ENCODE assay signal across 15 cellular contexts in the genomic region with DNA sequence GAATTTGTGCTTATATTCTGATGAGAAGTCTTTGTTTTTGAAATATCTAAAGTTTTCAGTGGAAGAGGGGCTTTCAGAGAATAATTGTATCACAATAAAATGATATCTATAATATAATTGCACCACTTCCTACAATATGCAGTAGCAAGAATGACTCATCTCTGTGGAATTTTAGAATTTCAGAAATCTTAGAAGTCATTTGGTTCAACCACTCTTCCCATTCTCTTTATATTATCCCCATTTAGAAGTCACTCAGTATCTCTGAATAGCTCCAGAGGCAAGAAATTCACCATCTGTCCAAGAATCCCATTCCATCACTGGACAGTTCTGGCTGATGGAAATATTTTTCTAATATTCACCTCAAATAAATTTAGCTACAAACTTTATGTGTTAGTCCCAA. TPM values are rescaled to one million over a fixed set of nuclear protein-coding genes. Genes with fewer than 3 reads are reported as not detected.
A peak's percentile ranks its signal among the peaks of the same experiment; 100 is the strongest.
DNase-seq lines count a peak whose midpoint lies in the region; ATAC-seq and TF ChIP-seq lines count a peak whose summit lies in the region.
"Had no signal": no experiment of that assay in that cellular context is flagged by ENCODE, and none has a peak within 500 bp of the region (broad histone marks: within the 10 kb centered on the region; RNA-seq: fewer than 3 reads in every experiment).

No MANE protein-coding gene starts in this region.

- H3K27me3 Mint-ChIP-seq in GM23338 (ENCODE audit: insufficient read depth, low read depth, poor library complexity) = no peaks in the 10 kb centered on the region
- H3K27me3 Mint-ChIP-seq in activated T-cell treated with anti-CD3 and anti-CD28 coated beads, Interleukin-2, amount 50 U/mL, for 4 hours (ENCODE audit: low read depth) = no peaks in the 10 kb centered on the region
- H3K27me3 Mint-ChIP-seq: activated naive CD4-positive, alpha-beta T cell treated with anti-CD3 and anti-CD28 coated beads, Interleukin-2, amount 10 ng/mL, durations not matched to agents 7 days and 5 days had no signal

- peak; percentile 27 for DNase-seq in GM23338 (ENCODE audit: low spot score)
- peak; percentile 40 for DNase-seq in SK-N-MC (ENCODE audit: low read depth, low spot score)
- DNase-seq in fibroblast of peridontal ligament (ENCODE audit: extremely low read depth) = peak; percentile 51
- peak; percentile 0 for DNase-seq in smooth muscle cell of the brain vasculature (ENCODE audit: low read depth, low spot score)
- DNase-seq in activated T-cell treated with anti-CD3 and anti-CD28 coated beads, Interleukin-2, amount 50 U/mL, for 4 hours = no peak
- DNase-seq: activated naive CD4-positive, alpha-beta T cell treated with anti-CD3 and anti-CD28 coated beads, Interleukin-2, amount 10 ng/mL, durations not matched to agents 7 days and 5 days; Caco-2; left cardiac atrium; NCI-H1092; NCI-H524 treated with DMSO at 0.1 percent for 48 hours had no signal

- H2AFZ ChIP-seq in GM23338 = no peak overlapping the region

- no peaks in the 10 kb centered on the region for H3K9me3 ChIP-seq in SK-N-MC (ENCODE audit: low read depth, low read length)
- H3K9me3 ChIP-seq: Caco-2 had no signal

- H3K36me3 ChIP-seq in GM23338 (ENCODE audit: insufficient read depth) = no peaks in the 10 kb centered on the region
- no peaks in the 10 kb centered on the region for H3K36me3 ChIP-seq in SK-N-MC (ENCODE audit: insufficient read depth, low read length)

- no peak for TF ChIP-seq CTCF in GM23338 (conservative IDR thresholded peaks at IDR 0.05; ENCODE audit: low read depth in 2 of 2)

- H3K27ac Mint-ChIP-seq in GM23338 = no peak overlapping the region
- H3K27ac Mint-ChIP-seq: activated naive CD4-positive, alpha-beta T cell treated with anti-CD3 and anti-CD28 coated beads, Interleukin-2, amount 10 ng/mL, durations not matched to agents 7 days and 5 days; natural killer cell treated with Interleukin-12 subunit alpha and Interleukin-12 subunit beta and Interleukin-15 and Interleukin-18, amount 100 ng/mL, for 72 hours had no signal

- no peaks in the 10 kb centered on the region for H3F3A ChIP-seq in GM23338 (replicated peaks; ENCODE audit: low read depth)

- H3K9me3 Mint-ChIP-seq in GM23338 = no peaks in the 10 kb centered on the region
- no peaks in the 10 kb centered on the region for H3K9me3 Mint-ChIP-seq in activated T-cell treated with anti-CD3 and anti-CD28 coated beads, Interleukin-2, amount 50 U/mL, for 4 hours
- H3K9me3 Mint-ChIP-seq: activated naive CD4-positive, alpha-beta T cell treated with anti-CD3 and anti-CD28 coated beads, Interleukin-2, amount 10 ng/mL, durations not matched to agents 7 days and 5 days; natural killer cell treated with Interleukin-12 subunit alpha and Interleukin-12 subunit beta and Interleukin-15 and Interleukin-18, amount 100 ng/mL, for 72 hours had no signal

- no peaks in the 10 kb centered on the region; the same call in none of the 2 replicates for H3K9me2 ChIP-seq in GM23338 (ENCODE audit: insufficient read depth)

- H3K36me3 Mint-ChIP-seq in GM23338 (ENCODE audit: low read depth) = no peaks in the 10 kb centered on the region
- no peaks in the 10 kb centered on the region for H3K36me3 Mint-ChIP-seq in activated T-cell treated with anti-CD3 and anti-CD28 coated beads, Interleukin-2, amount 50 U/mL, for 4 hours (ENCODE audit: insufficient read depth)
- H3K36me3 Mint-ChIP-seq: activated naive CD4-positive, alpha-beta T cell treated with anti-CD3 and anti-CD28 coated beads, Interleukin-2, amount 10 ng/mL, durations not matched to agents 7 days and 5 days; natural killer cell treated with Interleukin-12 subunit alpha and Interleukin-12 subunit beta and Interleukin-15 and Interleukin-18, amount 100 ng/mL, for 72 hours had no signal

- H3K27me3 ChIP-seq in GM23338 (ENCODE audit: insufficient read depth) = no peaks in the 10 kb centered on the region

- no peak overlapping the region for H3K4me2 ChIP-seq in GM23338

- H3K4me3 Mint-ChIP-seq in GM23338 = no peak overlapping the region
- H3K4me3 Mint-ChIP-seq in activated T-cell treated with anti-CD3 and anti-CD28 coated beads, Interleukin-2, amount 50 U/mL, for 4 hours = no peak overlapping the region
- H3K4me3 Mint-ChIP-seq: activated naive CD4-positive, alpha-beta T cell treated with anti-CD3 and anti-CD28 coated beads, Interleukin-2, amount 10 ng/mL, durations not matched to agents 7 days and 5 days; natural killer cell treated with Interleukin-12 subunit alpha and Interleukin-12 subunit beta and Interleukin-15 and Interleukin-18, amount 100 ng/mL, for 72 hours had no signal

- no peaks in the 10 kb centered on the region for H4K20me1 ChIP-seq in GM23338 (replicated peaks; ENCODE audit: insufficient read depth)

- H3K4me1 Mint-ChIP-seq in GM23338 = peaks cover 14% of the 10 kb centered on the region
- H3K4me1 Mint-ChIP-seq in activated T-cell treated with anti-CD3 and anti-CD28 coated beads, Interleukin-2, amount 50 U/mL, for 4 hours (ENCODE audit: low read depth) = no peaks in the 10 kb centered on the region
- H3K4me1 Mint-ChIP-seq: activated naive CD4-positive, alpha-beta T cell treated with anti-CD3 and anti-CD28 coated beads, Interleukin-2, amount 10 ng/mL, durations not matched to agents 7 days and 5 days had no signal

- H3K27ac ChIP-seq in GM23338 (ENCODE audit: low read depth) (no peak overlapping the region), SK-N-MC (no peak overlapping the region)
- H3K27ac ChIP-seq: coronary artery had no signal

- H3K79me2 ChIP-seq in GM23338 (replicated peaks; ENCODE audit: insufficient read depth) = no peaks in the 10 kb centered on the region

- H3K4me1 ChIP-seq in GM23338 (ENCODE audit: insufficient read depth) = 0 out of 2 replicates have a peak, but pooled peaks cover 4% of the 10 kb centered on the region

- H3K4me3 ChIP-seq in GM23338 = no peak overlapping the region
- no peak overlapping the region for H3K4me3 ChIP-seq in SK-N-MC
- H3K4me3 ChIP-seq: coronary artery had no signal

- ATAC-seq in GM23338 = no peak
- no peak for ATAC-seq in GM18907 (IDR thresholded peaks at IDR 0.05; ENCODE audit: unreplicated experiment)
- ATAC-seq in GM19023 (IDR thresholded peaks at IDR 0.05; ENCODE audit: unreplicated experiment) = no peak
- ATAC-seq in activated T-cell treated with anti-CD3 and anti-CD28 coated beads, Interleukin-2, amount 50 U/mL, for 4 hours = no peak
- ATAC-seq: left cardiac atrium; natural killer cell treated with Interleukin-12 subunit alpha and Interleukin-12 subunit beta and Interleukin-15 and Interleukin-18, amount 100 ng/mL, for 72 hours; Right ventricle myocardium inferior had no signal

- no peak overlapping the region for H3K9ac ChIP-seq in SK-N-MC (ENCODE audit: insufficient read length)

TF ChIP-seq in GM23338, 12 proteins besides CTCF, POLR2A, EP300 and RAD21:
- TF ChIP-seq NANOG (IDR thresholded peaks at IDR 0.05; ENCODE audit: borderline replicate concordance) (no peak), EZH2phosphoT487 (IDR thresholded peaks at IDR 0.05; ENCODE audit: unreplicated experiment) (no peak), ZNF114 (CRISPR knock-in tag; IDR thresholded peaks at IDR 0.05) (no peak), JUNB (IDR thresholded peaks at IDR 0.05; ENCODE audit: unreplicated experiment) (no peak), STAT1 (IDR thresholded peaks at IDR 0.05; ENCODE audit: unreplicated experiment) (no peak), CREB1 (CRISPR knock-in tag; IDR thresholded peaks at IDR 0.05; ENCODE audit: low read depth) (no peak)
- TF ChIP-seq, protein P1, sequence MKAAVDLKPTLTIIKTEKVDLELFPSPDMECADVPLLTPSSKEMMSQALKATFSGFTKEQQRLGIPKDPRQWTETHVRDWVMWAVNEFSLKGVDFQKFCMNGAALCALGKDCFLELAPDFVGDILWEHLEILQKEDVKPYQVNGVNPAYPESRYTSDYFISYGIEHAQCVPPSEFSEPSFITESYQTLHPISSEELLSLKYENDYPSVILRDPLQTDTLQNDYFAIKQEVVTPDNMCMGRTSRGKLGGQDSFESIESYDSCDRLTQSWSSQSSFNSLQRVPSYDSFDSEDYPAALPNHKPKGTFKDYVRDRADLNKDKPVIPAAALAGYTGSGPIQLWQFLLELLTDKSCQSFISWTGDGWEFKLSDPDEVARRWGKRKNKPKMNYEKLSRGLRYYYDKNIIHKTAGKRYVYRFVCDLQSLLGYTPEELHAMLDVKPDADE (IDR thresholded peaks at IDR 0.05) = no peak
- TF ChIP-seq, protein P2, sequence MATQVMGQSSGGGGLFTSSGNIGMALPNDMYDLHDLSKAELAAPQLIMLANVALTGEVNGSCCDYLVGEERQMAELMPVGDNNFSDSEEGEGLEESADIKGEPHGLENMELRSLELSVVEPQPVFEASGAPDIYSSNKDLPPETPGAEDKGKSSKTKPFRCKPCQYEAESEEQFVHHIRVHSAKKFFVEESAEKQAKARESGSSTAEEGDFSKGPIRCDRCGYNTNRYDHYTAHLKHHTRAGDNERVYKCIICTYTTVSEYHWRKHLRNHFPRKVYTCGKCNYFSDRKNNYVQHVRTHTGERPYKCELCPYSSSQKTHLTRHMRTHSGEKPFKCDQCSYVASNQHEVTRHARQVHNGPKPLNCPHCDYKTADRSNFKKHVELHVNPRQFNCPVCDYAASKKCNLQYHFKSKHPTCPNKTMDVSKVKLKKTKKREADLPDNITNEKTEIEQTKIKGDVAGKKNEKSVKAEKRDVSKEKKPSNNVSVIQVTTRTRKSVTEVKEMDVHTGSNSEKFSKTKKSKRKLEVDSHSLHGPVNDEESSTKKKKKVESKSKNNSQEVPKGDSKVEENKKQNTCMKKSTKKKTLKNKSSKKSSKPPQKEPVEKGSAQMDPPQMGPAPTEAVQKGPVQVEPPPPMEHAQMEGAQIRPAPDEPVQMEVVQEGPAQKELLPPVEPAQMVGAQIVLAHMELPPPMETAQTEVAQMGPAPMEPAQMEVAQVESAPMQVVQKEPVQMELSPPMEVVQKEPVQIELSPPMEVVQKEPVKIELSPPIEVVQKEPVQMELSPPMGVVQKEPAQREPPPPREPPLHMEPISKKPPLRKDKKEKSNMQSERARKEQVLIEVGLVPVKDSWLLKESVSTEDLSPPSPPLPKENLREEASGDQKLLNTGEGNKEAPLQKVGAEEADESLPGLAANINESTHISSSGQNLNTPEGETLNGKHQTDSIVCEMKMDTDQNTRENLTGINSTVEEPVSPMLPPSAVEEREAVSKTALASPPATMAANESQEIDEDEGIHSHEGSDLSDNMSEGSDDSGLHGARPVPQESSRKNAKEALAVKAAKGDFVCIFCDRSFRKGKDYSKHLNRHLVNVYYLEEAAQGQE (IDR thresholded peaks at IDR 0.05; ENCODE audit: unreplicated experiment) = no peak

RNA-seq across cellular contexts. Expression of a gene that starts 59.3 kb away (rescaled TPM):
- 1.2 and 1.6 TPM in 2 replicates for total RNA-seq in GM23338 (2014; rRNA removed; shearing (Covaris generic))
- polyA plus RNA-seq in GM23338 (2016; fragmentation: Nextera tagmentation; extraction: Ambion mirVana) = 2.0 and 3.7 TPM in 2 replicates
- not detected for total RNA-seq in activated T-cell treated with anti-CD3 and anti-CD28 coated beads, Interleukin-2, amount 50 U/mL, for 4 hours
